ENCODE assay signal across 8 cellular contexts in genomic region chr7:149873074-149873967, GRCh38. TPM values are rescaled to one million over a fixed set of nuclear protein-coding genes. Genes with fewer than 3 reads are reported as not detected.
DNase-seq lines count a peak whose midpoint lies in the region; ATAC-seq, FAIRE-seq and TF ChIP-seq lines count a peak whose summit lies in the region.

No MANE protein-coding gene starts in this region.

- peak overlapping the region; percentile 92 for H3K27ac Mint-ChIP-seq in activated CD4-positive, alpha-beta T cell treated with anti-CD3 and anti-CD28 coated beads, Interleukin-2, amount 10 ng/mL, durations not matched to agents 24 days and 14 days

- H3K9ac ChIP-seq in colonic mucosa (ENCODE audit: low read depth in 2 of 2, low read length in 2 of 2): peak overlapping the region; percentile 56 to 70

- DNase-seq in AML-193 (lab: John Stamatoyannopoulos, UW) (peak; percentile 76 to 88), GM19239 (ENCODE audit: insufficient read length, low spot score) (peak; percentile 99), NCI-H510A treated with DMSO at 0.1 percent for 48 hours (lab: John Stamatoyannopoulos, UW) (peak; percentile 73), colonic mucosa (peak; percentile 95), left kidney (ENCODE audit: low read depth, low spot score) (peak; percentile 98)
- DNase-seq in activated CD4-positive, alpha-beta T cell treated with anti-CD3 and anti-CD28 coated beads, Interleukin-2, amount 10 ng/mL, durations not matched to agents 24 days and 14 days: peak; percentile 98
- peak; percentile 85 to 95 (median 88) for DNase-seq in stimulated activated CD4-positive, alpha-beta T cell treated with anti-CD3 and anti-CD28 coated beads, Interleukin-1b, Interleukin-23, amount 100 ng/mL, for 24 hours (ENCODE audit: low read depth in 4 of 4, low spot score in 1 of 4)

- H3K27me3 ChIP-seq in colonic mucosa: no peaks in the 10 kb centered on the region

- intact Hi-C loops in activated CD4-positive, alpha-beta T cell treated with anti-CD3 and anti-CD28 coated beads, Interleukin-2, amount 10 ng/mL, durations not matched to agents 24 days and 14 days (cut with micrococcal nuclease): loop anchor here (1.0 to 10.0 kb wide), 5 partner anchors 35 to 629 kb away; partner anchors contain the start of genes REPIN1 and ZNF862
- intact Hi-C loops in colonic mucosa (cut with DNase I): no loop called here

- peaks cover 12% of the 10 kb centered on the region for H3K36me3 Mint-ChIP-seq in activated CD4-positive, alpha-beta T cell treated with anti-CD3 and anti-CD28 coated beads, Interleukin-2, amount 10 ng/mL, durations not matched to agents 24 days and 14 days (ENCODE audit: low read depth)

- peak; percentile 93 for FAIRE-seq in GM19239 (lab: Jason Lieb, UNC)

- H3K27me3 Mint-ChIP-seq in activated CD4-positive, alpha-beta T cell treated with anti-CD3 and anti-CD28 coated beads, Interleukin-2, amount 10 ng/mL, durations not matched to agents 24 days and 14 days: no peaks in the 10 kb centered on the region

- peak overlapping the region; percentile 95 for H3K4me3 ChIP-seq in colonic mucosa

- TF ChIP-seq CTCF in colonic mucosa (IDR thresholded peaks at IDR 0.05): no peak

- peak overlapping the region; percentile 90 for H3K4me3 Mint-ChIP-seq in activated CD4-positive, alpha-beta T cell treated with anti-CD3 and anti-CD28 coated beads, Interleukin-2, amount 10 ng/mL, durations not matched to agents 24 days and 14 days

- H3K9me3 Mint-ChIP-seq in activated CD4-positive, alpha-beta T cell treated with anti-CD3 and anti-CD28 coated beads, Interleukin-2, amount 10 ng/mL, durations not matched to agents 24 days and 14 days: no peaks in the 10 kb centered on the region

- no peaks in the 10 kb centered on the region for H3K9me3 ChIP-seq in colonic mucosa

- peak overlapping the region; percentile 86 for H3K27ac ChIP-seq in colonic mucosa

- H3K4me1 Mint-ChIP-seq in activated CD4-positive, alpha-beta T cell treated with anti-CD3 and anti-CD28 coated beads, Interleukin-2, amount 10 ng/mL, durations not matched to agents 24 days and 14 days: peaks cover 71% of the 10 kb centered on the region

- no peaks in the 10 kb centered on the region for H3K4me1 ChIP-seq in colonic mucosa

- H3K36me3 ChIP-seq in colonic mucosa: no peaks in the 10 kb centered on the region

- ATAC-seq in HG03442 (IDR thresholded peaks at IDR 0.05; ENCODE audit: unreplicated experiment): peak; percentile 92

RNA-seq across cellular contexts. Expression of gene ATP6V0E2, which starts 0.4 kb away (rescaled TPM):
- total RNA-seq in activated CD4-positive, alpha-beta T cell treated with anti-CD3 and anti-CD28 coated beads, Interleukin-2, amount 10 ng/mL, durations not matched to agents 24 days and 14 days: 43.5 and 46.7 TPM in 2 replicates
- total RNA-seq in colonic mucosa: 10 to 100 TPM; 12.5 to 22.7 TPM

RNA-seq across cellular contexts. Expression of gene ZNF862, which starts 35.1 kb away (rescaled TPM):
- total RNA-seq in activated CD4-positive, alpha-beta T cell treated with anti-CD3 and anti-CD28 coated beads, Interleukin-2, amount 10 ng/mL, durations not matched to agents 24 days and 14 days: 16.6 and 18.3 TPM in 2 replicates
- total RNA-seq in colonic mucosa: 1 to 10 TPM; 8.8 to 9.9 TPM

Comparison
In these comparisons a context has a peak if more than half of its experiments do, and no peak if none do; other contexts are left out.
1. Peak in every context shown above with its lines: DNase-seq, ATAC-seq, H3K4me3 ChIP-seq and H3K27ac ChIP-seq.